Comparison of ENCODE assay signal across 1 cellular context in genomic region chr17:21001813-21002221, GRCh38.
TF ChIP-seq lines count a peak whose summit lies in the region.

No MANE protein-coding gene starts in this region.

TF ChIP-seq in HCT116, 20 proteins besides CTCF, POLR2A, EP300 and RAD21 (continued from another document):
- no peak for TF ChIP-seq FOSL1 (IDR thresholded peaks at IDR 0.05; ENCODE audit: low read depth)
